In the genomic region with DNA sequence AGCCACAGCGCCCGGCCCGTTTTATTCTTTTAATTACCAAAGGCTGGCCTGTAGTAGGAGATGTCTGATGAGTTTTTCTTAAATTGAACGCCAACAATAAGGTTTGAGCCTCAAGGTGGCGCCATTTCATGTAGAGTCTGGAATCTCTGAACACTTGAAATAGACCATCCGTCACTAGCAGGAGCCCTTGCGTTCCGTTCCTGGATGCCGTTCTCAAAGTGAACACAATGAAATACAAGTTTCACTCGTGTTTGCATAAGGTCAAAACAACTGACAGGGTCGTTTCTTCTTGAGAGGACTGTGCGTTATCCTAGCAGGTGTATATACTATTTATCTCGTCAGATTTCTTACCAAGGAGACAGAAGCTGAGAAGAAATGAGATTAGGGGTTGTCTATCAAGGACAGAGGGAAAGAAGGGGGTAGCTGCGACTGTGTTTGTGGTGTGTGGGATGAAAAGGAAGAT, we compare ENCODE assay signal across 8 cellular contexts. TPM values are rescaled to one million over a fixed set of nuclear protein-coding genes. Genes with fewer than 3 reads are reported as not detected.
DNase-seq lines count a peak whose midpoint lies in the region; ATAC-seq and TF ChIP-seq lines count a peak whose summit lies in the region.

No MANE protein-coding gene starts in this region.

- no peaks in the 10 kb centered on the region for H3K4me1 ChIP-seq in GM23338 (ENCODE audit: insufficient read depth)

- DNase-seq in AG04449 (ENCODE audit: low read depth, low spot score) (no peak), GM23338 (ENCODE audit: low spot score) (peak; percentile 96), NCI-H345 (lab: John Stamatoyannopoulos, UW) (peak; percentile 90), caudate nucleus (lab: John Stamatoyannopoulos, UW) (peak in 52 of 61 donors; percentile 7 to 94 (median 50)), kidney epithelial cell (ENCODE audit: low read depth) (peak; percentile 47)
- peak; percentile 50 for DNase-seq in activated CD4-positive, CD25-positive, alpha-beta regulatory T cell treated with anti-CD3 and anti-CD28 coated beads, Interleukin-2, amount 50 U/mL, for 16 hours (ENCODE audit: low read depth, low spot score)
- peak; percentile 59 for DNase-seq in stimulated activated CD4-positive, alpha-beta T cell treated with anti-CD3 and anti-CD28 coated beads, Interleukin-2, amount 100 ng/mL, for 4 hours (ENCODE audit: low read depth)

- no peaks in the 10 kb centered on the region for H3K27me3 ChIP-seq in GM23338 (ENCODE audit: insufficient read depth)
- H3K27me3 ChIP-seq in kidney epithelial cell (ENCODE audit: control insufficient read depth, insufficient read depth, low read length) = peaks cover 22% of the 10 kb centered on the region

- H2AFZ ChIP-seq in GM23338 = no peak overlapping the region

- ATAC-seq in GM23338 (peak; percentile 89), GM19452 (IDR thresholded peaks at IDR 0.05; ENCODE audit: unreplicated experiment) (no peak)

- no peaks in the 10 kb centered on the region; the same call in 2 of the 3 replicates for H3K9me3 Mint-ChIP-seq in GM23338

- TF ChIP-seq CTCF in AG04449 (IDR thresholded peaks at IDR 0.05; ENCODE audit: insufficient read depth, low read length, missing control alignments) (peak; percentile 47), GM23338 (conservative IDR thresholded peaks at IDR 0.05; ENCODE audit: low read depth in 2 of 2) (peak; percentile 90 to 92), kidney epithelial cell (IDR thresholded peaks at IDR 0.05; ENCODE audit: insufficient read depth, low read length, poor library complexity, severe bottlenecking) (peak; percentile 68)

- no peak overlapping the region for H3K27ac Mint-ChIP-seq in GM23338

- no peaks in the 10 kb centered on the region for H4K20me1 ChIP-seq in GM23338 (replicated peaks; ENCODE audit: insufficient read depth)

- POLR2A ChIA-PET in AG04449 (lab: Yijun Ruan, JAX) = no interaction called here

- H3F3A ChIP-seq in GM23338 (replicated peaks; ENCODE audit: low read depth) = no peaks in the 10 kb centered on the region

- peaks cover 4% of the 10 kb centered on the region for H3K27me3 Mint-ChIP-seq in GM23338 (ENCODE audit: insufficient read depth, low read depth, poor library complexity)

- H3K27ac ChIP-seq in GM23338 (ENCODE audit: low read depth) (no peak overlapping the region), caudate nucleus (ENCODE audit: low read depth, low read length) (no peak overlapping the region)

- CTCF ChIA-PET in AG04449 (lab: Yijun Ruan, JAX) = interaction anchor here (0.6 to 3.3 kb wide), 15 partner anchors 11 to 206 kb away, joined by 3 to 19 read pairs (median 3); a partner anchor contains a TSS

- H3K4me1 Mint-ChIP-seq in GM23338 = peaks cover 2% of the 10 kb centered on the region; the same call in 1 of the 3 replicates

- no peaks in the 10 kb centered on the region for H3K79me2 ChIP-seq in GM23338 (replicated peaks; ENCODE audit: insufficient read depth)

- H3K9me2 ChIP-seq in GM23338 (ENCODE audit: insufficient read depth) = no peaks in the 10 kb centered on the region

- H3K4me3 ChIP-seq in AG04449 (ENCODE audit: low read depth, low read length) (no peak overlapping the region), GM23338 (no peak overlapping the region), kidney epithelial cell (ENCODE audit: low read depth, low read length) (no peak overlapping the region)

- no peak overlapping the region for H3K4me2 ChIP-seq in GM23338

- no peaks in the 10 kb centered on the region for H3K36me3 Mint-ChIP-seq in GM23338 (ENCODE audit: low read depth)

- H3K36me3 ChIP-seq in GM23338 (ENCODE audit: insufficient read depth) (no peaks in the 10 kb centered on the region), kidney epithelial cell (ENCODE audit: control insufficient read depth, insufficient read depth, low read length) (no peaks in the 10 kb centered on the region)

- H3K4me3 Mint-ChIP-seq in GM23338 = no peak overlapping the region; the same call in 2 of the 3 replicates

TF ChIP-seq in GM23338, 12 proteins besides CTCF, POLR2A, EP300 and RAD21 (continues in another document):
- TF ChIP-seq ZNF114 (CRISPR knock-in tag; IDR thresholded peaks at IDR 0.05) = no peak
- no peak for TF ChIP-seq ZNF331 (CRISPR knock-in tag; IDR thresholded peaks at IDR 0.05; ENCODE audit: low read depth)
- TF ChIP-seq CREB1 (CRISPR knock-in tag; IDR thresholded peaks at IDR 0.05; ENCODE audit: low read depth) = no peak
- no peak for TF ChIP-seq EZH2 (IDR thresholded peaks at IDR 0.05; ENCODE audit: low read depth, unreplicated experiment)
- TF ChIP-seq, protein P1, sequence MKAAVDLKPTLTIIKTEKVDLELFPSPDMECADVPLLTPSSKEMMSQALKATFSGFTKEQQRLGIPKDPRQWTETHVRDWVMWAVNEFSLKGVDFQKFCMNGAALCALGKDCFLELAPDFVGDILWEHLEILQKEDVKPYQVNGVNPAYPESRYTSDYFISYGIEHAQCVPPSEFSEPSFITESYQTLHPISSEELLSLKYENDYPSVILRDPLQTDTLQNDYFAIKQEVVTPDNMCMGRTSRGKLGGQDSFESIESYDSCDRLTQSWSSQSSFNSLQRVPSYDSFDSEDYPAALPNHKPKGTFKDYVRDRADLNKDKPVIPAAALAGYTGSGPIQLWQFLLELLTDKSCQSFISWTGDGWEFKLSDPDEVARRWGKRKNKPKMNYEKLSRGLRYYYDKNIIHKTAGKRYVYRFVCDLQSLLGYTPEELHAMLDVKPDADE (IDR thresholded peaks at IDR 0.05) = no peak
- TF ChIP-seq, protein P2, sequence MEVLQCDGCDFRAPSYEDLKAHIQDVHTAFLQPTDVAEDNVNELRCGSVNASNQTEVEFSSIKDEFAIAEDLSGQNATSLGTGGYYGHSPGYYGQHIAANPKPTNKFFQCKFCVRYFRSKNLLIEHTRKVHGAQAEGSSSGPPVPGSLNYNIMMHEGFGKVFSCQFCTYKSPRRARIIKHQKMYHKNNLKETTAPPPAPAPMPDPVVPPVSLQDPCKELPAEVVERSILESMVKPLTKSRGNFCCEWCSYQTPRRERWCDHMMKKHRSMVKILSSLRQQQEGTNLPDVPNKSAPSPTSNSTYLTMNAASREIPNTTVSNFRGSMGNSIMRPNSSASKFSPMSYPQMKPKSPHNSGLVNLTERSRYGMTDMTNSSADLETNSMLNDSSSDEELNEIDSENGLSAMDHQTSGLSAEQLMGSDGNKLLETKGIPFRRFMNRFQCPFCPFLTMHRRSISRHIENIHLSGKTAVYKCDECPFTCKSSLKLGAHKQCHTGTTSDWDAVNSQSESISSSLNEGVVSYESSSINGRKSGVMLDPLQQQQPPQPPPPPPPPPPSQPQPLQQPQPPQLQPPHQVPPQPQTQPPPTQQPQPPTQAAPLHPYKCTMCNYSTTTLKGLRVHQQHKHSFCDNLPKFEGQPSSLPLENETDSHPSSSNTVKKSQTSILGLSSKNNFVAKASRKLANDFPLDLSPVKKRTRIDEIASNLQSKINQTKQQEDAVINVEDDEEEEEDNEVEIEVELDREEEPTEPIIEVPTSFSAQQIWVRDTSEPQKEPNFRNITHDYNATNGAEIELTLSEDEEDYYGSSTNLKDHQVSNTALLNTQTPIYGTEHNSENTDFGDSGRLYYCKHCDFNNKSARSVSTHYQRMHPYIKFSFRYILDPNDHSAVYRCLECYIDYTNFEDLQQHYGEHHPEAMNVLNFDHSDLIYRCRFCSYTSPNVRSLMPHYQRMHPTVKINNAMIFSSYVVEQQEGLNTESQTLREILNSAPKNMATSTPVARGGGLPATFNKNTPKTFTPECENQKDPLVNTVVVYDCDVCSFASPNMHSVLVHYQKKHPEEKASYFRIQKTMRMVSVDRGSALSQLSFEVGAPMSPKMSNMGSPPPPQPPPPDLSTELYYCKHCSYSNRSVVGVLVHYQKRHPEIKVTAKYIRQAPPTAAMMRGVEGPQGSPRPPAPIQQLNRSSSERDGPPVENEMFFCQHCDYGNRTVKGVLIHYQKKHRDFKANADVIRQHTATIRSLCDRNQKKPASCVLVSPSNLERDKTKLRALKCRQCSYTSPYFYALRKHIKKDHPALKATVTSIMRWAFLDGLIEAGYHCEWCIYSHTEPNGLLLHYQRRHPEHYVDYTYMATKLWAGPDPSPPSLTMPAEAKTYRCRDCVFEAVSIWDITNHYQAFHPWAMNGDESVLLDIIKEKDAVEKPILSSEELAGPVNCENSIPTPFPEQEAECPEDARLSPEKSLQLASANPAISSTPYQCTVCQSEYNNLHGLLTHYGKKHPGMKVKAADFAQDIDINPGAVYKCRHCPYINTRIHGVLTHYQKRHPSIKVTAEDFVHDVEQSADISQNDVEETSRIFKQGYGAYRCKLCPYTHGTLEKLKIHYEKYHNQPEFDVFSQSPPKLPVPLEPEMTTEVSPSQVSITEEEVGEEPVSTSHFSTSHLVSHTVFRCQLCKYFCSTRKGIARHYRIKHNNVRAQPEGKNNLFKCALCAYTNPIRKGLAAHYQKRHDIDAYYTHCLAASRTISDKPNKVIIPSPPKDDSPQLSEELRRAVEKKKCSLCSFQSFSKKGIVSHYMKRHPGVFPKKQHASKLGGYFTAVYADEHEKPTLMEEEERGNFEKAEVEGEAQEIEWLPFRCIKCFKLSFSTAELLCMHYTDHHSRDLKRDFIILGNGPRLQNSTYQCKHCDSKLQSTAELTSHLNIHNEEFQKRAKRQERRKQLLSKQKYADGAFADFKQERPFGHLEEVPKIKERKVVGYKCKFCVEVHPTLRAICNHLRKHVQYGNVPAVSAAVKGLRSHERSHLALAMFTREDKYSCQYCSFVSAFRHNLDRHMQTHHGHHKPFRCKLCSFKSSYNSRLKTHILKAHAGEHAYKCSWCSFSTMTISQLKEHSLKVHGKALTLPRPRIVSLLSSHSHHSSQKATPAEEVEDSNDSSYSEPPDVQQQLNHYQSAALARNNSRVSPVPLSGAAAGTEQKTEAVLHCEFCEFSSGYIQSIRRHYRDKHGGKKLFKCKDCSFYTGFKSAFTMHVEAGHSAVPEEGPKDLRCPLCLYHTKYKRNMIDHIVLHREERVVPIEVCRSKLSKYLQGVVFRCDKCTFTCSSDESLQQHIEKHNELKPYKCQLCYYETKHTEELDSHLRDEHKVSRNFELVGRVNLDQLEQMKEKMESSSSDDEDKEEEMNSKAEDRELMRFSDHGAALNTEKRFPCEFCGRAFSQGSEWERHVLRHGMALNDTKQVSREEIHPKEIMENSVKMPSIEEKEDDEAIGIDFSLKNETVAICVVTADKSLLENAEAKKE (CRISPR knock-in tag; IDR thresholded peaks at IDR 0.05) = no peak
- no peak for TF ChIP-seq NANOG (IDR thresholded peaks at IDR 0.05; ENCODE audit: borderline replicate concordance)

RNA-seq across cellular contexts. Expression of a gene that starts 18.7 kb away (rescaled TPM):
- not detected in 2 replicates for total RNA-seq in GM23338 (2014; rRNA removed; shearing (Covaris generic))
- polyA plus RNA-seq in GM23338 (2016; fragmentation: Nextera tagmentation; extraction: Ambion mirVana) = not detected in 2 replicates
- total RNA-seq in kidney epithelial cell = not detected in 2 replicates

RNA-seq across cellular contexts. Expression of a gene that starts 37.2 kb away (rescaled TPM):
- not detected in 2 replicates for total RNA-seq in GM23338 (2014; rRNA removed; shearing (Covaris generic))
- not detected in 2 replicates for polyA plus RNA-seq in GM23338 (2016; fragmentation: Nextera tagmentation; extraction: Ambion mirVana)
- total RNA-seq in kidney epithelial cell = not detected in 2 replicates

RNA-seq across cellular contexts. Expression of a gene that starts 47.5 kb away (rescaled TPM):
- 115 and 131 TPM in 2 replicates for total RNA-seq in GM23338 (2014; rRNA removed; shearing (Covaris generic))
- 35.6 and 41.3 TPM in 2 replicates for polyA plus RNA-seq in GM23338 (2016; fragmentation: Nextera tagmentation; extraction: Ambion mirVana)
- total RNA-seq in kidney epithelial cell = 16.1 and 18.8 TPM in 2 replicates
